1 cellular context compared by ENCODE assay signal in genomic region chr1:53992085-53992874, GRCh38.
A peak's percentile ranks its signal among the peaks of the same experiment; 100 is the strongest.
TF ChIP-seq lines count a peak whose summit lies in the region.

No MANE protein-coding gene starts in this region.

TF ChIP-seq in HepG2, 621 proteins besides CTCF, POLR2A, EP300 and RAD21 (continues in another document):
- no peak for TF ChIP-seq ZNF44 (CRISPR knock-in tag; IDR thresholded peaks at IDR 0.05)
- no peak for TF ChIP-seq HNRNPLL (IDR thresholded peaks at IDR 0.05; ENCODE audit: low read depth, low read length, poor library complexity, severe bottlenecking)
- no peak for TF ChIP-seq TAF15 (IDR thresholded peaks at IDR 0.05; ENCODE audit: low read depth, low read length, poor library complexity, severe bottlenecking)
- TF ChIP-seq ESRRA (CRISPR knock-in tag; IDR thresholded peaks at IDR 0.05; ENCODE audit: low read depth) = no peak
- TF ChIP-seq FOXO4 (CRISPR knock-in tag; conservative IDR thresholded peaks at IDR 0.05) = no peak
- TF ChIP-seq ZFX (CRISPR knock-in tag; IDR thresholded peaks at IDR 0.05; ENCODE audit: low read depth) = no peak
- no peak for TF ChIP-seq ZNF777 (CRISPR knock-in tag; IDR thresholded peaks at IDR 0.05)
- no peak for TF ChIP-seq ZNF235 (CRISPR knock-in tag; IDR thresholded peaks at IDR 0.05; ENCODE audit: borderline replicate concordance)
- TF ChIP-seq, protein P1, sequence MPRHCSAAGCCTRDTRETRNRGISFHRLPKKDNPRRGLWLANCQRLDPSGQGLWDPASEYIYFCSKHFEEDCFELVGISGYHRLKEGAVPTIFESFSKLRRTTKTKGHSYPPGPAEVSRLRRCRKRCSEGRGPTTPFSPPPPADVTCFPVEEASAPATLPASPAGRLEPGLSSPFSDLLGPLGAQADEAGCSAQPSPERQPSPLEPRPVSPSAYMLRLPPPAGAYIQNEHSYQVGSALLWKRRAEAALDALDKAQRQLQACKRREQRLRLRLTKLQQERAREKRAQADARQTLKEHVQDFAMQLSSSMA (CRISPR knock-in tag; IDR thresholded peaks at IDR 0.05) = no peak
- TF ChIP-seq, protein P2, sequence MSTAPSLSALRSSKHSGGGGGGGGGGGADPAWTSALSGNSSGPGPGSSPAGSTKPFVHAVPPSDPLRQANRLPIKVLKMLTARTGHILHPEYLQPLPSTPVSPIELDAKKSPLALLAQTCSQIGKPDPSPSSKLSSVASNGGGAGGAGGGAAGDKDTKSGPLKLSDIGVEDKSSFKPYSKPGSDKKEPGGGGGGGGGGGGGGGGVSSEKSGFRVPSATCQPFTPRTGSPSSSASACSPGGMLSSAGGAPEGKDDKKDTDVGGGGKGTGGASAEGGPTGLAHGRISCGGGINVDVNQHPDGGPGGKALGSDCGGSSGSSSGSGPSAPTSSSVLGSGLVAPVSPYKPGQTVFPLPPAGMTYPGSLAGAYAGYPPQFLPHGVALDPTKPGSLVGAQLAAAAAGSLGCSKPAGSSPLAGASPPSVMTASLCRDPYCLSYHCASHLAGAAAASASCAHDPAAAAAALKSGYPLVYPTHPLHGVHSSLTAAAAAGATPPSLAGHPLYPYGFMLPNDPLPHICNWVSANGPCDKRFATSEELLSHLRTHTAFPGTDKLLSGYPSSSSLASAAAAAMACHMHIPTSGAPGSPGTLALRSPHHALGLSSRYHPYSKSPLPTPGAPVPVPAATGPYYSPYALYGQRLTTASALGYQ (CRISPR knock-in tag; IDR thresholded peaks at IDR 0.05) = no peak
- no peak for TF ChIP-seq FOXJ3 (CRISPR knock-in tag; IDR thresholded peaks at IDR 0.05; ENCODE audit: borderline replicate concordance)
- TF ChIP-seq ZNF761 (CRISPR knock-in tag; conservative IDR thresholded peaks at IDR 0.05) = no peak
- TF ChIP-seq ZNF136 (CRISPR knock-in tag; IDR thresholded peaks at IDR 0.05; ENCODE audit: low read depth) = no peak
- no peak for TF ChIP-seq FOSL1 (CRISPR knock-in tag; IDR thresholded peaks at IDR 0.05; ENCODE audit: borderline replicate concordance)
- no peak for TF ChIP-seq CENPT (CRISPR knock-in tag; IDR thresholded peaks at IDR 0.05; ENCODE audit: low read depth)
- TF ChIP-seq ZMYM3 (CRISPR knock-in tag; IDR thresholded peaks at IDR 0.05) = no peak
- no peak for TF ChIP-seq PAWR (CRISPR knock-in tag; IDR thresholded peaks at IDR 0.05; ENCODE audit: borderline replicate concordance)
- TF ChIP-seq HNF4G (IDR thresholded peaks at IDR 0.05; ENCODE audit: borderline replicate concordance, low read depth, low read length) = no peak
- no peak for TF ChIP-seq HNF4G (CRISPR knock-in tag; IDR thresholded peaks at IDR 0.05; ENCODE audit: borderline replicate concordance, low read depth)
- TF ChIP-seq, protein P3, sequence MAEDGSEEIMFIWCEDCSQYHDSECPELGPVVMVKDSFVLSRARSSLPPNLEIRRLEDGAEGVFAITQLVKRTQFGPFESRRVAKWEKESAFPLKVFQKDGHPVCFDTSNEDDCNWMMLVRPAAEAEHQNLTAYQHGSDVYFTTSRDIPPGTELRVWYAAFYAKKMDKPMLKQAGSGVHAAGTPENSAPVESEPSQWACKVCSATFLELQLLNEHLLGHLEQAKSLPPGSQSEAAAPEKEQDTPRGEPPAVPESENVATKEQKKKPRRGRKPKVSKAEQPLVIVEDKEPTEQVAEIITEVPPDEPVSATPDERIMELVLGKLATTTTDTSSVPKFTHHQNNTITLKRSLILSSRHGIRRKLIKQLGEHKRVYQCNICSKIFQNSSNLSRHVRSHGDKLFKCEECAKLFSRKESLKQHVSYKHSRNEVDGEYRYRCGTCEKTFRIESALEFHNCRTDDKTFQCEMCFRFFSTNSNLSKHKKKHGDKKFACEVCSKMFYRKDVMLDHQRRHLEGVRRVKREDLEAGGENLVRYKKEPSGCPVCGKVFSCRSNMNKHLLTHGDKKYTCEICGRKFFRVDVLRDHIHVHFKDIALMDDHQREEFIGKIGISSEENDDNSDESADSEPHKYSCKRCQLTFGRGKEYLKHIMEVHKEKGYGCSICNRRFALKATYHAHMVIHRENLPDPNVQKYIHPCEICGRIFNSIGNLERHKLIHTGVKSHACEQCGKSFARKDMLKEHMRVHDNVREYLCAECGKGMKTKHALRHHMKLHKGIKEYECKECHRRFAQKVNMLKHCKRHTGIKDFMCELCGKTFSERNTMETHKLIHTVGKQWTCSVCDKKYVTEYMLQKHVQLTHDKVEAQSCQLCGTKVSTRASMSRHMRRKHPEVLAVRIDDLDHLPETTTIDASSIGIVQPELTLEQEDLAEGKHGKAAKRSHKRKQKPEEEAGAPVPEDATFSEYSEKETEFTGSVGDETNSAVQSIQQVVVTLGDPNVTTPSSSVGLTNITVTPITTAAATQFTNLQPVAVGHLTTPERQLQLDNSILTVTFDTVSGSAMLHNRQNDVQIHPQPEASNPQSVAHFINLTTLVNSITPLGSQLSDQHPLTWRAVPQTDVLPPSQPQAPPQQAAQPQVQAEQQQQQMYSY (CRISPR knock-in tag; IDR thresholded peaks at IDR 0.05) = no peak
- TF ChIP-seq ZNF558 (CRISPR knock-in tag; IDR thresholded peaks at IDR 0.05; ENCODE audit: borderline replicate concordance) = no peak
- TF ChIP-seq ZNF7 (CRISPR knock-in tag; IDR thresholded peaks at IDR 0.05) = no peak
- peak; percentile 40; the same call in 1 of the 2 replicates for TF ChIP-seq GATAD1 (CRISPR knock-in tag; IDR thresholded peaks at IDR 0.05)
- no peak for TF ChIP-seq MNT (IDR thresholded peaks at IDR 0.05)
- no peak for TF ChIP-seq ZNF839 (CRISPR knock-in tag; IDR thresholded peaks at IDR 0.05; ENCODE audit: borderline replicate concordance)
- TF ChIP-seq ZNF33A (CRISPR knock-in tag; IDR thresholded peaks at IDR 0.05; ENCODE audit: borderline replicate concordance) = no peak
- TF ChIP-seq ARNT2 (CRISPR knock-in tag; IDR thresholded peaks at IDR 0.05; ENCODE audit: low read depth) = no peak
- TF ChIP-seq KAT8 (CRISPR knock-in tag; IDR thresholded peaks at IDR 0.05) = peak; percentile 50
- no peak for TF ChIP-seq NFIB (CRISPR knock-in tag; IDR thresholded peaks at IDR 0.05; ENCODE audit: borderline replicate concordance)
- TF ChIP-seq PITX1 (CRISPR knock-in tag; IDR thresholded peaks at IDR 0.05) = 0 out of 2 replicates have a peak, but pooled peaks have one; percentile 29
- no peak for TF ChIP-seq SP140L (CRISPR knock-in tag; IDR thresholded peaks at IDR 0.05; ENCODE audit: borderline replicate concordance)
- TF ChIP-seq, protein P4, sequence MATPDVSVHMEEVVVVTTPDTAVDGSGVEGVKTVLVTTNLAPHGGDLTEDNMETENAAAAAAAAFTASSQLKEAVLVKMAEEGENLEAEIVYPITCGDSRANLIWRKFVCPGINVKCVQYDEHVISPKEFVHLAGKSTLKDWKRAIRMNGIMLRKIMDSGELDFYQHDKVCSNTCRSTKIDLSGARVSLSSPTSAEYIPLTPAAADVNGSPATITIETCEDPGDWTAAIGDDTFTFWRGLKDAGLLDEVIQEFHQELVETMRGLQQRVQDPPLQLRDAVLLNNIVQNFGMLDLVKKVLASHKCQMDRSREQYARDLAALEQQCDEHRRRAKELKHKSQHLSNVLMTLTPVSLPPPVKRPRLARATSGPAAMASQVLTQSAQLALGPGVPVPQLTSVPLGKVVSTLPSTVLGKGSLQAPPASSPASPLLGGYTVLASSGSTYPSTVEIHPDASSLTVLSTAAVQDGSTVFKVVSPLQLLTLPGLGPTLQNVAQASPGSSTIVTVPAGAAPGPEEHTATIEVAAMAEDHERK (CRISPR knock-in tag; IDR thresholded peaks at IDR 0.05; ENCODE audit: low read depth) = no peak
- no peak for TF ChIP-seq ZC3H13 (CRISPR knock-in tag; IDR thresholded peaks at IDR 0.05)
- TF ChIP-seq HCFC1 (IDR thresholded peaks at IDR 0.05; ENCODE audit: low read depth, low read length) = no peak
- TF ChIP-seq, protein P5, sequence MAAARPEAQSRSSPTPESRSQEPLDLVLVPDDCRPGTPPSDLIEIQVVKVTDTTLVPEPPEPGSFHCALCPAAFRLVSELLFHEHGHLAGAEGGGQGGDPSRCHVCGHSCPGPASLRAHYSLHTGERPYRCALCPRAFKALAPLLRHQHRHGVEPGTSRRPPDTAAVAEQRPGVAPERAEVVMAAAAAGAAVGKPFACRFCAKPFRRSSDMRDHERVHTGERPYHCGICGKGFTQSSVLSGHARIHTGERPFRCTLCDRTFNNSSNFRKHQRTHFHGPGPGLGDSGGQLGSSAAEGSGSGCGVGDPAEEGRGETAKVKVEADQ (CRISPR knock-in tag; IDR thresholded peaks at IDR 0.05; ENCODE audit: borderline replicate concordance) = no peak
- TF ChIP-seq BCLAF1 (IDR thresholded peaks at IDR 0.05) = no peak
- TF ChIP-seq, protein P6, sequence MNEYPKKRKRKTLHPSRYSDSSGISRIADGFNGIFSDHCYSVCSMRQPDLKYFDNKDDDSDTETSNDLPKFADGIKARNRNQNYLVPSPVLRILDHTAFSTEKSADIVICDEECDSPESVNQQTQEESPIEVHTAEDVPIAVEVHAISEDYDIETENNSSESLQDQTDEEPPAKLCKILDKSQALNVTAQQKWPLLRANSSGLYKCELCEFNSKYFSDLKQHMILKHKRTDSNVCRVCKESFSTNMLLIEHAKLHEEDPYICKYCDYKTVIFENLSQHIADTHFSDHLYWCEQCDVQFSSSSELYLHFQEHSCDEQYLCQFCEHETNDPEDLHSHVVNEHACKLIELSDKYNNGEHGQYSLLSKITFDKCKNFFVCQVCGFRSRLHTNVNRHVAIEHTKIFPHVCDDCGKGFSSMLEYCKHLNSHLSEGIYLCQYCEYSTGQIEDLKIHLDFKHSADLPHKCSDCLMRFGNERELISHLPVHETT (CRISPR knock-in tag; conservative IDR thresholded peaks at IDR 0.05) = no peak
- peak; percentile 59 for TF ChIP-seq DRAP1 (CRISPR knock-in tag; IDR thresholded peaks at IDR 0.05)
- no peak for TF ChIP-seq ZBTB3 (CRISPR knock-in tag; IDR thresholded peaks at IDR 0.05; ENCODE audit: borderline replicate concordance, low read depth)
- TF ChIP-seq, protein P7, sequence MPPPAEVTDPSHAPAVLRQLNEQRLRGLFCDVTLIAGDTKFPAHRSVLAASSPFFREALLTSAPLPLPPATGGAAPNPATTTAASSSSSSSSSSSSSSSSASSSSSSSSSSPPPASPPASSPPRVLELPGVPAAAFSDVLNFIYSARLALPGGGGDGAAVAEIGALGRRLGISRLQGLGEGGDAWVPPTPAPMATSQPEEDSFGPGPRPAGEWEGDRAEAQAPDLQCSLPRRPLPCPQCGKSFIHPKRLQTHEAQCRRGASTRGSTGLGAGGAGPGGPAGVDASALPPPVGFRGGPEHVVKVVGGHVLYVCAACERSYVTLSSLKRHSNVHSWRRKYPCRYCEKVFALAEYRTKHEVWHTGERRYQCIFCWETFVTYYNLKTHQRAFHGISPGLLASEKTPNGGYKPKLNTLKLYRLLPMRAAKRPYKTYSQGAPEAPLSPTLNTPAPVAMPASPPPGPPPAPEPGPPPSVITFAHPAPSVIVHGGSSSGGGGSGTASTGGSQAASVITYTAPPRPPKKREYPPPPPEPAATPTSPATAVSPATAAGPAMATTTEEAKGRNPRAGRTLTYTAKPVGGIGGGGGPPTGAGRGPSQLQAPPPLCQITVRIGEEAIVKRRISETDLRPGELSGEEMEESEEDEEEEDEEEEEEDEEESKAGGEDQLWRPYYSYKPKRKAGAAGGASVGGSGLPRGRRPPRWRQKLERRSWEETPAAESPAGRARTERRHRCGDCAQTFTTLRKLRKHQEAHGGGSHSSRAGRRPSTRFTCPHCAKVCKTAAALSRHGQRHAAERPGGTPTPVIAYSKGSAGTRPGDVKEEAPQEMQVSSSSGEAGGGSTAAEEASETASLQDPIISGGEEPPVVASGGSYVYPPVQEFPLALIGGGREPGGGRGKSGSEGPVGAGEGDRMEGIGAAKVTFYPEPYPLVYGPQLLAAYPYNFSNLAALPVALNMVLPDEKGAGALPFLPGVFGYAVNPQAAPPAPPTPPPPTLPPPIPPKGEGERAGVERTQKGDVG (CRISPR knock-in tag; IDR thresholded peaks at IDR 0.05; ENCODE audit: borderline replicate concordance) = 0 out of 2 replicates have a peak, but pooled peaks have one; percentile 39
- TF ChIP-seq ZNF292 (CRISPR knock-in tag; IDR thresholded peaks at IDR 0.05; ENCODE audit: borderline replicate concordance, low read depth) = peak; percentile 23; the same call in 1 of the 2 replicates
- no peak for TF ChIP-seq MEIS2 (CRISPR knock-in tag; IDR thresholded peaks at IDR 0.05)
- no peak for TF ChIP-seq GPN1 (CRISPR knock-in tag; IDR thresholded peaks at IDR 0.05; ENCODE audit: borderline replicate concordance)
